Comparison of ENCODE assay signal across 27 cellular contexts in the genomic region with DNA sequence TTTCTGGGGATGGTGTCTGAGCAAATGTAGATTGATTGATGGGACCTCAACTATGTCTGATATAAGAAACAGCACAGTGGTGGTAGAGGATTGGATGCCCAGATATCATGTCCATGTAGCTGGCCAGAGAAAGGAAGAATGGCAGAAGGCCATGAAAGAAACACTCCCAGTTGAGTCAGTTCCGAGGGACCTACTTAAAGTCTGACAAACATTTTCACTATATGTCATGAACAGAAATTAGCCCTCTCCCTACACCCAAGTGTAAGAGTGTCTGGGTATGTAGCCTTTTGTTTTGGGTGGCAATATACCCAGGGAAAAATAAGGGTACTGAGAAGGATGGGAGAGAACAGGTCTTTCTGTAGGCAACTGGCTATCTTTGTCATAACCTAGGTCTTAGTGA.
DNase-seq lines count a peak whose midpoint lies in the region; ATAC-seq, FAIRE-seq and TF ChIP-seq lines count a peak whose summit lies in the region.
"Had no signal": no experiment of that assay in that cellular context is flagged by ENCODE, and none has a peak within 500 bp of the region (broad histone marks: within the 10 kb centered on the region; RNA-seq: fewer than 3 reads in every experiment).

No MANE protein-coding gene starts in this region.

- FAIRE-seq in astrocyte (lab: Jason Lieb, UNC), result no peak
- FAIRE-seq: endothelial cell of umbilical vein had no signal

- H2AFZ ChIP-seq in astrocyte (ENCODE audit: low read depth, low read length) (peak overlapping the region; percentile 14), mesenchymal stem cell (ENCODE audit: low read depth, low read length) (no peak overlapping the region)
- H2AFZ ChIP-seq: parathyroid adenoma had no signal

- peak overlapping the region; percentile 32 to 73 for H2BK12ac ChIP-seq in mesenchymal stem cell (ENCODE audit: low read length in 2 of 2)

- no peak overlapping the region for H4K8ac ChIP-seq in mesenchymal stem cell (ENCODE audit: low read length)

- H3K4me1 ChIP-seq in astrocyte (ENCODE audit: insufficient read depth, low read length) (peaks cover 28% of the 10 kb centered on the region), mesenchymal stem cell (ENCODE audit: control insufficient read depth, insufficient read depth, low read depth, low read length) (peaks cover 3% of the 10 kb centered on the region)
- H3K4me1 ChIP-seq: lower lobe of right lung, parathyroid adenoma, Peyer's patch, upper lobe of left lung had no signal

- H3K18ac ChIP-seq in mesenchymal stem cell (ENCODE audit: low read depth in 1 of 2, low read length in 2 of 2), result peak overlapping the region; percentile 11 to 61

- no peak overlapping the region for H2BK120ac ChIP-seq in mesenchymal stem cell (ENCODE audit: low read depth, low read length)

- H3K23ac ChIP-seq in mesenchymal stem cell (ENCODE audit: low read length in 2 of 2), result no peak overlapping the region

- no peaks in the 10 kb centered on the region for H3K79me2 ChIP-seq in astrocyte (ENCODE audit: insufficient read depth, low read length)
- H3K79me2 ChIP-seq: parathyroid adenoma had no signal

- H3K27ac Mint-ChIP-seq in astrocyte (ENCODE audit: unreplicated experiment), result no peak overlapping the region

- DNase-seq in Daoy (ENCODE audit: low read depth), result peak; percentile 20
- DNase-seq in LoVo (ENCODE audit: low spot score), result peak; percentile 43
- no peak for DNase-seq in astrocyte (ENCODE audit: low read depth)
- DNase-seq in mesenchymal stem cell, result no peak
- DNase-seq in NCI-H345 treated with DMSO at 0.1 percent for 48 hours (lab: John Stamatoyannopoulos, UW; ENCODE audit: unreplicated experiment), result no peak
- no peak for DNase-seq in activated CD8-positive, alpha-beta memory T cell treated with anti-CD3 and anti-CD28 coated beads, Interleukin-2, amount 50 U/mL, for 4 hours
- no peak for DNase-seq in SW 1271 (lab: John Stamatoyannopoulos, UW)
- DNase-seq: activated CD4-positive, alpha-beta T cell treated with anti-CD3 and anti-CD28 coated beads for 4 hours; activated CD8-positive, alpha-beta memory T cell treated with anti-CD3 and anti-CD28 coated beads for 24 hours; activated gamma-delta T cell; activated T-cell treated with anti-CD3 and anti-CD28 coated beads, Interleukin-2, amount 50 U/mL, for 1 hour; DMS53; GDM1; lower lobe of right lung; NCI-H1092 treated with DMSO at 0.1 percent for 48 hours; NCI-H187 treated with DMSO at 0.1 percent for 48 hours; NCI-H69; Peyer's patch; right cardiac atrium; stimulated activated CD4-positive, alpha-beta T cell treated with anti-CD3 and anti-CD28 coated beads, Interleukin-12 subunit alpha, Interleukin-12 subunit beta, amount 100 ng/mL, for 4 hours; stimulated activated CD4-positive, alpha-beta T cell treated with anti-CD3 and anti-CD28 coated beads, Interleukin-4, amount 100 ng/mL, for 1 hour; upper lobe of left lung had no signal

- H3K27me3 Mint-ChIP-seq in astrocyte (ENCODE audit: low read depth, unreplicated experiment), result no peaks in the 10 kb centered on the region

- H3K9ac ChIP-seq in astrocyte (ENCODE audit: low read length) (peak overlapping the region; percentile 8), mesenchymal stem cell (ENCODE audit: low read length) (no peak overlapping the region)
- H3K9ac ChIP-seq: BLaER1, parathyroid adenoma had no signal

- H3K79me1 ChIP-seq in mesenchymal stem cell (replicated peaks; ENCODE audit: low read length, poor library complexity, severe bottlenecking), result no peaks in the 10 kb centered on the region

- H3K9me3 Mint-ChIP-seq in astrocyte (ENCODE audit: unreplicated experiment), result peaks cover 8% of the 10 kb centered on the region

- H3K4me1 Mint-ChIP-seq in astrocyte (ENCODE audit: low read depth, unreplicated experiment), result peaks cover 69% of the 10 kb centered on the region

- peak overlapping the region; percentile 67 for H3K27ac ChIP-seq in astrocyte (ENCODE audit: low read depth, low read length)
- no peak overlapping the region for H3K27ac ChIP-seq in mesenchymal stem cell (ENCODE audit: low read length, poor library complexity, severe bottlenecking)
- H3K27ac ChIP-seq: BLaER1, lower lobe of right lung, parathyroid adenoma, Peyer's patch, upper lobe of left lung had no signal

- H3K9me3 ChIP-seq in astrocyte (ENCODE audit: insufficient read depth, low read depth, low read length) (no peaks in the 10 kb centered on the region), mesenchymal stem cell (ENCODE audit: control insufficient read depth, low read length) (peaks cover 4% of the 10 kb centered on the region)
- H3K9me3 ChIP-seq: BLaER1, Peyer's patch, upper lobe of left lung had no signal

- no peak overlapping the region for H3K14ac ChIP-seq in mesenchymal stem cell (ENCODE audit: low read length in 2 of 2)

- H3K27me3 ChIP-seq in astrocyte (ENCODE audit: insufficient read depth, low read length) (no peaks in the 10 kb centered on the region), mesenchymal stem cell (ENCODE audit: control insufficient read depth in 1 of 2, insufficient read depth in 1 of 2, low read length in 2 of 2) (no peaks in the 10 kb centered on the region)
- H3K27me3 ChIP-seq: BLaER1, Peyer's patch, upper lobe of left lung had no signal

- H3K4ac ChIP-seq in mesenchymal stem cell (ENCODE audit: low read depth in 1 of 2, low read length in 2 of 2), result peak overlapping the region in 1 of 2 experiments; percentile 35

- H3K4me2 ChIP-seq in astrocyte (ENCODE audit: low read length), result peak overlapping the region; percentile 57
- no peak overlapping the region for H3K4me2 ChIP-seq in mesenchymal stem cell (ENCODE audit: low read length, poor library complexity, severe bottlenecking)
- H3K4me2 ChIP-seq: BLaER1 had no signal

- no peak overlapping the region for H3K4me3 Mint-ChIP-seq in astrocyte (ENCODE audit: unreplicated experiment)
- H3K4me3 Mint-ChIP-seq: neural crest cell had no signal

- H3K36me3 Mint-ChIP-seq in astrocyte (ENCODE audit: low read depth, unreplicated experiment), result no peaks in the 10 kb centered on the region

- H3K36me3 ChIP-seq in astrocyte (ENCODE audit: insufficient read depth, low read length) (no peaks in the 10 kb centered on the region), mesenchymal stem cell (ENCODE audit: control insufficient read depth in 1 of 2, insufficient read depth in 2 of 2, low read depth in 1 of 2, low read length in 2 of 2) (no peaks in the 10 kb centered on the region)
- H3K36me3 ChIP-seq: BLaER1, lower lobe of right lung, Peyer's patch, upper lobe of left lung had no signal

- H4K20me1 ChIP-seq in astrocyte (ENCODE audit: insufficient read depth, low read length), result no peaks in the 10 kb centered on the region
- H4K20me1 ChIP-seq: BLaER1 had no signal

- no peak for TF ChIP-seq CTCF in astrocyte (IDR thresholded peaks at IDR 0.05; ENCODE audit: insufficient read depth, low read depth, low read length)

- peak overlapping the region; percentile 53 for H2AK5ac ChIP-seq in mesenchymal stem cell (ENCODE audit: low read length, severe bottlenecking)

- H2BK5ac ChIP-seq in mesenchymal stem cell (ENCODE audit: low read depth, low read length, poor library complexity, severe bottlenecking), result no peak overlapping the region

- ATAC-seq in HG02763 (IDR thresholded peaks at IDR 0.05; ENCODE audit: unreplicated experiment), result no peak
- ATAC-seq: lower lobe of right lung, right cardiac atrium had no signal

- no peak overlapping the region for H2BK15ac ChIP-seq in mesenchymal stem cell (ENCODE audit: low read depth, poor library complexity, severe bottlenecking)

- WGBS in mesenchymal stem cell, result no CpG with 5 or more reads among the region's 1 CpG

- H3K4me3 ChIP-seq in astrocyte (ENCODE audit: insufficient read depth, low read depth, low read length) (no peak overlapping the region), mesenchymal stem cell (ENCODE audit: insufficient read depth in 1 of 2, low read depth in 1 of 2, low read length in 2 of 2) (peak overlapping the region in 1 of 2 experiments; percentile 2)
- H3K4me3 ChIP-seq: BLaER1, lower lobe of right lung, Peyer's patch, upper lobe of left lung had no signal

- peak overlapping the region; percentile 6 for H4K91ac ChIP-seq in mesenchymal stem cell (ENCODE audit: low read length)

Comparison
In these comparisons a context has a peak if more than half of its experiments do, and no peak if none do; other contexts are left out.
1. DNase-seq: peak in Daoy (single experiment) and LoVo (single experiment); none in astrocyte (single experiment), mesenchymal stem cell (single experiment), NCI-H345 treated with DMSO at 0.1 percent for 48 hours (single experiment), activated CD8-positive, alpha-beta memory T cell treated with anti-CD3 and anti-CD28 coated beads, Interleukin-2, amount 50 U/mL, for 4 hours (single experiment) and SW 1271 (0 of 2).